ENCODE assay signal across 2 cellular contexts in the genomic region with DNA sequence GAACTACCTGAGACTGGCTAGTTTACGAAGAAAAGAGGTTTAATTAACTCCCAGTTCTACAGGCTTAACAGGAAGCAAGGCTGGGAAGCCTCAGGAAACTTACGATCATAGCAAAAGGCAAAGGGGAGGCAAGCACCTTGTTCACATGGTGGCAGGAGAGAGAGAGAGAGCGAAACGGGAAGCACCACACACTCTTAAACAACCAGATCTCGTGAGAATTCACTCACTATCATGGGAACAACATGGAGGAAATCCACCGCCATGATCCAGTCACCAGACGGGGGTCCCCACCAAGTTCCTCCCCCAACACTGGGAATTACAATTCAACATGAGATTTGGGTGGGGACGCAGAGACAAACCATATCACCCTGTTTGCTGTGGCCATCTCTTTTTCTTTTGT.
TF ChIP-seq lines count a peak whose summit lies in the region.

No MANE protein-coding gene starts in this region.

TF ChIP-seq in HepG2, 621 proteins besides CTCF, POLR2A, EP300 and RAD21:
- TF ChIP-seq CHD2 (IDR thresholded peaks at IDR 0.05; ENCODE audit: low read depth, low read length) (0 out of 2 replicates have a peak, but pooled peaks have one; percentile 55), SRY (CRISPR knock-in tag; IDR thresholded peaks at IDR 0.05) (no peak)

TF ChIP-seq in WTC11, 78 proteins besides CTCF, POLR2A, EP300 and RAD21:
- TF ChIP-seq ZNF121 (CRISPR knock-in tag; IDR thresholded peaks at IDR 0.05) (no peak), ELF4 (CRISPR knock-in tag; IDR thresholded peaks at IDR 0.05; ENCODE audit: low read depth) (no peak), NFE2L1 (CRISPR knock-in tag; IDR thresholded peaks at IDR 0.05) (no peak)
